Comparison of ENCODE assay signal across 17 cellular contexts in the genomic region with DNA sequence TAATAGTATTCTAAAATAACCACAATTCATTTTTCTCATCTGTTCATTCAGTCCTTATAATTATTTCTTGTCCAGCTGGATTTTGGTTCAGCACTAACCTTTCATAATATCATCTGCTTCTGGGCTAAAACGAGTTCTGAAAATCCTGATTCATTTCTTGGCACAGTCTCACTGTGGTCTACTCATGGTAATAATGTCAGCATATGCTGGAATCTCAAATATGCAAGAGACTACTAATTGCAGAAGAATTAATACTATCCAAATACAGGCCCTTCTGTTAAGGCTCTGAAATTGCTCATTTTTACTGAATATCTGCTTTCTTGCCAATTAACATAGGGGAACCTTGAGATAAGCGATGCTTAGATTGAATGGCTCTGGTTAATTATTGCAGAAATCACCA.
A peak's percentile ranks its signal among the peaks of the same experiment; 100 is the strongest.
DNase-seq lines count a peak whose midpoint lies in the region; ATAC-seq and TF ChIP-seq lines count a peak whose summit lies in the region.
"Had no signal": no experiment of that assay in that cellular context is flagged by ENCODE, and none has a peak within 500 bp of the region (broad histone marks: within the 10 kb centered on the region; RNA-seq: fewer than 3 reads in every experiment).

No MANE protein-coding gene starts in this region.

- intact Hi-C loops in left colon (cut with DNase I, micrococcal nuclease), result no loop called here

- H3K27ac ChIP-seq in GM23248 (peak overlapping the region; percentile 22; the same call in 1 of the 2 replicates), smooth muscle cell (ENCODE audit: low read depth) (no peak overlapping the region)
- H3K27ac ChIP-seq: heart right ventricle had no signal

- peak; percentile 91 for DNase-seq in GM23248
- peak; percentile 8 for DNase-seq in SK-MEL-5 (ENCODE audit: low read depth, low spot score)
- DNase-seq in fibroblast of pulmonary artery (ENCODE audit: low read depth), result peak; percentile 11
- DNase-seq in smooth muscle cell (lab: John Stamatoyannopoulos, UW; ENCODE audit: unreplicated experiment), result no peak
- DNase-seq in H7, result no peak
- no peak for DNase-seq in immature natural killer cell
- DNase-seq in DMS79 (lab: John Stamatoyannopoulos, UW), result no peak
- no peak for DNase-seq in left colon
- DNase-seq: activated CD4-positive, alpha-beta memory T cell treated with anti-CD3 and anti-CD28 coated beads, Interleukin-2, amount 10 ng/mL, durations not matched to agents 7 days and 5 days; anterior cingulate cortex; effector CD4-positive, alpha-beta T cell; heart right ventricle; right cardiac atrium; SHP77 treated with DMSO at 0.1 percent for 48 hours; stimulated activated naive CD8-positive, alpha-beta T cell treated with anti-CD3 and anti-CD28 coated beads, Interleukin-15, Interleukin-2, amounts not matched to agents 100 U/mL and 50 U/mL, for 24 hours had no signal

- H3K4me1 Mint-ChIP-seq in immature natural killer cell, result no peaks in the 10 kb centered on the region
- H3K4me1 Mint-ChIP-seq: activated CD4-positive, alpha-beta memory T cell treated with anti-CD3 and anti-CD28 coated beads, Interleukin-2, amount 10 ng/mL, durations not matched to agents 7 days and 5 days; activated T-helper 17 cell treated with anti-CD3 and anti-CD28 coated beads, Interleukin-2, amount 50 U/mL, for 72 hours; nephron had no signal

- H3K4me3 ChIP-seq in GM23248, result peak overlapping the region; percentile 22; the same call in 1 of the 2 replicates
- no peak overlapping the region for H3K4me3 ChIP-seq in fibroblast of pulmonary artery (replicated peaks; ENCODE audit: low read depth, low read length)
- H3K4me3 ChIP-seq in smooth muscle cell, result no peak overlapping the region
- H3K4me3 ChIP-seq in H7 (ENCODE audit: insufficient read depth, low read depth, low read length), result no peak overlapping the region
- H3K4me3 ChIP-seq: heart right ventricle had no signal

- peaks cover 4 to 33% (median 17%) of the 10 kb centered on the region in 6 donors for H3K9me3 Mint-ChIP-seq in immature natural killer cell
- H3K9me3 Mint-ChIP-seq: nephron had no signal

- H3F3A ChIP-seq in GM23248 (ENCODE audit: insufficient read depth) (peaks cover 6% of the 10 kb centered on the region; the same call in 1 of the 2 replicates), smooth muscle cell (ENCODE audit: low read depth) (no peaks in the 10 kb centered on the region)

- no peaks in the 10 kb centered on the region for H3K9me2 ChIP-seq in GM23248 (ENCODE audit: insufficient read depth)

- H4K20me1 ChIP-seq in GM23248 (ENCODE audit: insufficient read depth) (no peaks in the 10 kb centered on the region), smooth muscle cell (ENCODE audit: low read depth) (no peaks in the 10 kb centered on the region)

- H3K4me3 Mint-ChIP-seq in immature natural killer cell, result no peak overlapping the region
- H3K4me3 Mint-ChIP-seq: activated CD4-positive, alpha-beta memory T cell treated with anti-CD3 and anti-CD28 coated beads, Interleukin-2, amount 10 ng/mL, durations not matched to agents 7 days and 5 days; activated T-helper 17 cell treated with anti-CD3 and anti-CD28 coated beads, Interleukin-2, amount 50 U/mL, for 72 hours; nephron had no signal

- in situ Hi-C loops in GM23248 (cut with MboI), result no loop called here
- in situ Hi-C loops in SK-MEL-5 (cut with HindIII; ENCODE audit: low pct_unique_long_range_greater_than_20kb, low sequenced_read_pairs), result no loop called here

- no peaks in the 10 kb centered on the region for H3K9me3 ChIP-seq in GM23248 (ENCODE audit: low read depth)
- H3K9me3 ChIP-seq in smooth muscle cell (replicated peaks; ENCODE audit: low read depth), result no peaks in the 10 kb centered on the region

- WGBS in GM23248 (ENCODE audit: low coverage in 1 of 2, low lambda C conversion rate in 2 of 2, missing lambda C conversion rate in 2 of 2), 2 experiments, result 5% methylated on average over 2 of the region's 2 CpGs
- 48% methylated on average over 2 of the region's 2 CpGs for WGBS in smooth muscle cell (ENCODE audit: low lambda C conversion rate)

- peaks cover 0 to 4% (median 0%) of the 10 kb centered on the region in 3 donors for H3K36me3 Mint-ChIP-seq in immature natural killer cell

- H3K79me2 ChIP-seq in GM23248 (ENCODE audit: insufficient read depth), result no peaks in the 10 kb centered on the region
- no peaks in the 10 kb centered on the region for H3K79me2 ChIP-seq in smooth muscle cell (ENCODE audit: low read depth)

- no peak overlapping the region for H3K27ac Mint-ChIP-seq in immature natural killer cell
- H3K27ac Mint-ChIP-seq: activated CD4-positive, alpha-beta memory T cell treated with anti-CD3 and anti-CD28 coated beads, Interleukin-2, amount 10 ng/mL, durations not matched to agents 7 days and 5 days; activated T-helper 17 cell treated with anti-CD3 and anti-CD28 coated beads, Interleukin-2, amount 50 U/mL, for 72 hours; nephron had no signal

- no peak overlapping the region for H3K9ac ChIP-seq in GM23248
- H3K9ac ChIP-seq in smooth muscle cell (ENCODE audit: low read depth), result no peak overlapping the region

- no peak for TF ChIP-seq CTCF in fibroblast of pulmonary artery (IDR thresholded peaks at IDR 0.05; ENCODE audit: low read length, missing control alignments)
- TF ChIP-seq CTCF in smooth muscle cell (IDR thresholded peaks at IDR 0.05; ENCODE audit: borderline replicate concordance, insufficient read depth, poor library complexity, severe bottlenecking), result no peak

- ATAC-seq in left colon, result no peak
- ATAC-seq: activated T-helper 17 cell treated with anti-CD3 and anti-CD28 coated beads, Interleukin-2, amount 50 U/mL, for 72 hours; heart right ventricle; right cardiac atrium; stimulated activated naive CD8-positive, alpha-beta T cell treated with anti-CD3 and anti-CD28 coated beads, Interleukin-15, Interleukin-2, amounts not matched to agents 100 U/mL and 50 U/mL, for 24 hours had no signal

- H3K27me3 Mint-ChIP-seq in immature natural killer cell (ENCODE audit: low read depth in 3 of 3), result no peaks in the 10 kb centered on the region
- H3K27me3 Mint-ChIP-seq: activated CD4-positive, alpha-beta memory T cell treated with anti-CD3 and anti-CD28 coated beads, Interleukin-2, amount 10 ng/mL, durations not matched to agents 7 days and 5 days; activated T-helper 17 cell treated with anti-CD3 and anti-CD28 coated beads, Interleukin-2, amount 50 U/mL, for 72 hours had no signal

- H3K4me1 ChIP-seq in GM23248 (ENCODE audit: insufficient read depth), result peaks cover 26% of the 10 kb centered on the region
- H3K4me1 ChIP-seq in smooth muscle cell (ENCODE audit: low read depth), result peaks cover 6% of the 10 kb centered on the region
- H3K4me1 ChIP-seq: heart right ventricle had no signal

- H3K27me3 ChIP-seq in GM23248 (replicated peaks; ENCODE audit: insufficient read depth) (no peaks in the 10 kb centered on the region), smooth muscle cell (ENCODE audit: low read depth) (no peaks in the 10 kb centered on the region), H7 (ENCODE audit: control insufficient read depth, insufficient read depth, low read length) (no peaks in the 10 kb centered on the region)
- H3K27me3 ChIP-seq: heart right ventricle had no signal

- H3K36me3 ChIP-seq in GM23248 (ENCODE audit: low read depth) (no peaks in the 10 kb centered on the region), smooth muscle cell (ENCODE audit: low read depth) (no peaks in the 10 kb centered on the region), H7 (replicated peaks; ENCODE audit: control insufficient read depth, insufficient read depth, low read length) (no peaks in the 10 kb centered on the region)
- H3K36me3 ChIP-seq: heart right ventricle had no signal

- H2AFZ ChIP-seq in GM23248, result no peak overlapping the region
- no peak overlapping the region for H2AFZ ChIP-seq in smooth muscle cell (ENCODE audit: low read depth)

- H3K4me2 ChIP-seq in GM23248 (ENCODE audit: unreplicated experiment) (peak overlapping the region; percentile 26), smooth muscle cell (peak overlapping the region; percentile 54)

Comparison
In these comparisons a context has a peak if more than half of its experiments do, and no peak if none do; other contexts are left out.
1. DNase-seq: peak in GM23248 (single experiment), SK-MEL-5 (single experiment) and fibroblast of pulmonary artery (single experiment); none in smooth muscle cell (single experiment), H7 (single experiment), immature natural killer cell (0 of 3), DMS79 (single experiment) and left colon (0 of 2).